1 cellular context compared by ENCODE assay signal in genomic region chr7:129831424-129832058, GRCh38.
TF ChIP-seq lines count a peak whose summit lies in the region.

No MANE protein-coding gene starts in this region.

TF ChIP-seq in HEK293, 187 proteins besides CTCF, POLR2A, EP300 and RAD21 (continued from another document and continues in another):
- TF ChIP-seq WT1 (tag by site-specific recombination; IDR thresholded peaks at IDR 0.05): 0 out of 2 replicates have a peak, but pooled peaks have one; percentile 21
- peak; percentile 90 for TF ChIP-seq ZEB2 (tag by site-specific recombination; IDR thresholded peaks at IDR 0.05)
- TF ChIP-seq ZNF548 (tag by site-specific recombination; IDR thresholded peaks at IDR 0.05): no peak
- peak; percentile 54; the same call in 1 of the 2 replicates for TF ChIP-seq ZNF362 (tag by site-specific recombination; IDR thresholded peaks at IDR 0.05)
- TF ChIP-seq KLF17 (tag by site-specific recombination; IDR thresholded peaks at IDR 0.05): peak; percentile 75
- no peak for TF ChIP-seq ZNF830 (tag by site-specific recombination; IDR thresholded peaks at IDR 0.05; ENCODE audit: low read depth)
- TF ChIP-seq ZNF692 (tag by site-specific recombination; IDR thresholded peaks at IDR 0.05): peak; percentile 87
- TF ChIP-seq ZNF621 (tag by site-specific recombination; IDR thresholded peaks at IDR 0.05): no peak
- TF ChIP-seq MYNN (tag by site-specific recombination; IDR thresholded peaks at IDR 0.05; ENCODE audit: borderline replicate concordance): no peak
- TF ChIP-seq ZNF530 (tag by site-specific recombination; IDR thresholded peaks at IDR 0.05; ENCODE audit: low read depth): no peak
- no peak for TF ChIP-seq ZNF350 (tag by site-specific recombination; IDR thresholded peaks at IDR 0.05)
- no peak for TF ChIP-seq ZNF155 (tag by site-specific recombination; IDR thresholded peaks at IDR 0.05)
- TF ChIP-seq ZNF571 (tag by site-specific recombination; IDR thresholded peaks at IDR 0.05): no peak
- TF ChIP-seq ZBTB17 (tag by site-specific recombination; IDR thresholded peaks at IDR 0.05): peak; percentile 72
- TF ChIP-seq MZF1 (tag by site-specific recombination; IDR thresholded peaks at IDR 0.05; ENCODE audit: borderline replicate concordance): no peak
- TF ChIP-seq ZNF510 (tag by site-specific recombination; IDR thresholded peaks at IDR 0.05; ENCODE audit: insufficient replicate concordance): no peak
- no peak; the same call in 1 of the 2 replicates for TF ChIP-seq ZNF623 (tag by site-specific recombination; IDR thresholded peaks at IDR 0.05)
- TF ChIP-seq ZBTB6 (tag by site-specific recombination; IDR thresholded peaks at IDR 0.05): no peak
- TF ChIP-seq ZNF416 (tag by site-specific recombination; IDR thresholded peaks at IDR 0.05): no peak
- TF ChIP-seq ZFP3 (tag by site-specific recombination; IDR thresholded peaks at IDR 0.05; ENCODE audit: low read depth): no peak
- TF ChIP-seq HIC1 (tag by site-specific recombination; IDR thresholded peaks at IDR 0.05): peak; percentile 87
- TF ChIP-seq ZNF148 (tag by site-specific recombination; IDR thresholded peaks at IDR 0.05; ENCODE audit: borderline replicate concordance): no peak
- no peak for TF ChIP-seq ZNF202 (tag by site-specific recombination; IDR thresholded peaks at IDR 0.05; ENCODE audit: borderline replicate concordance)
- TF ChIP-seq ELK4 (IDR thresholded peaks at IDR 0.05; ENCODE audit: borderline replicate concordance, low read depth, low read length): no peak
- TF ChIP-seq ZNF48 (tag by site-specific recombination; IDR thresholded peaks at IDR 0.05): no peak
- TF ChIP-seq ZBTB49 (tag by site-specific recombination; IDR thresholded peaks at IDR 0.05; ENCODE audit: low read depth): no peak
- no peak for TF ChIP-seq ZBTB48 (tag by site-specific recombination; IDR thresholded peaks at IDR 0.05)
- peak; percentile 26; the same call in 1 of the 2 replicates for TF ChIP-seq ZNF398 (tag by site-specific recombination; IDR thresholded peaks at IDR 0.05)
- TF ChIP-seq ZNF529 (tag by site-specific recombination; IDR thresholded peaks at IDR 0.05; ENCODE audit: insufficient replicate concordance): no peak
- TF ChIP-seq ZNF677 (tag by site-specific recombination; IDR thresholded peaks at IDR 0.05): no peak
- TF ChIP-seq KLF1 (tag by site-specific recombination; IDR thresholded peaks at IDR 0.05): no peak
- TF ChIP-seq ZNF404 (tag by site-specific recombination; IDR thresholded peaks at IDR 0.05): no peak
- no peak for TF ChIP-seq EGR2 (tag by site-specific recombination; IDR thresholded peaks at IDR 0.05; ENCODE audit: low read depth)
- no peak for TF ChIP-seq BCL11B (tag by site-specific recombination; IDR thresholded peaks at IDR 0.05; ENCODE audit: low read depth)
- no peak for TF ChIP-seq ZNF132 (tag by site-specific recombination; IDR thresholded peaks at IDR 0.05; ENCODE audit: borderline replicate concordance)
- 0 out of 2 replicates have a peak, but pooled peaks have one; percentile 32 for TF ChIP-seq PATZ1 (tag by site-specific recombination; IDR thresholded peaks at IDR 0.05)
- no peak for TF ChIP-seq ZNF785 (tag by site-specific recombination; IDR thresholded peaks at IDR 0.05)
- no peak for TF ChIP-seq ZNF133 (tag by site-specific recombination; IDR thresholded peaks at IDR 0.05)
- TF ChIP-seq ZNF157 (tag by site-specific recombination; IDR thresholded peaks at IDR 0.05): no peak
- TF ChIP-seq ZNF423 (tag by site-specific recombination; IDR thresholded peaks at IDR 0.05): no peak
- no peak for TF ChIP-seq ZNF112 (tag by site-specific recombination; IDR thresholded peaks at IDR 0.05)
- TF ChIP-seq ZNF341 (tag by site-specific recombination; IDR thresholded peaks at IDR 0.05; ENCODE audit: low read depth): no peak
- no peak for TF ChIP-seq YY1 (tag by site-specific recombination; IDR thresholded peaks at IDR 0.05)
- no peak for TF ChIP-seq ZNF580 (tag by site-specific recombination; IDR thresholded peaks at IDR 0.05)
- TF ChIP-seq ZNF626 (tag by site-specific recombination; IDR thresholded peaks at IDR 0.05): no peak
- peak; percentile 87 for TF ChIP-seq ZBTB21 (tag by site-specific recombination; IDR thresholded peaks at IDR 0.05)
- TF ChIP-seq ZNF2 (tag by site-specific recombination; IDR thresholded peaks at IDR 0.05): no peak
